Comparison of ENCODE assay signal across 8 cellular contexts in genomic region chr22:39534591-39535301, GRCh38. TPM values are rescaled to one million over a fixed set of nuclear protein-coding genes. Genes with fewer than 3 reads are reported as not detected.
DNase-seq lines count a peak whose midpoint lies in the region; ATAC-seq, FAIRE-seq and TF ChIP-seq lines count a peak whose summit lies in the region.

No MANE protein-coding gene starts in this region.

- intact Hi-C loops in CD14-positive monocyte (cut with micrococcal nuclease) (loop anchor here (2.0 to 10.0 kb wide), 7 partner anchors 42 to 1100 kb away; partner anchors contain the start of genes ADSL (in 1 of the 2), MRTFA (in 1 of the 2) and RPL3 (in 1 of the 2)), testis (cut with DNase I; ENCODE audit: low total_unique reads) (loop anchor here (5.0 kb wide), 1 partner anchor 493 kb away; no protein-coding TSS in a partner anchor)

- H3K36me3 Mint-ChIP-seq in CD14-positive monocyte: peaks cover 7 to 16% of the 10 kb centered on the region in 2 donors
- peaks cover 32% of the 10 kb centered on the region for H3K36me3 Mint-ChIP-seq in activated T-helper 17 cell treated with anti-CD3 and anti-CD28 coated beads, Interleukin-2, amount 50 U/mL, for 72 hours (ENCODE audit: low read depth)

- CTCF ChIA-PET in HEK293 (lab: Yijun Ruan, JAX): interaction anchor here (0.5 to 13.7 kb wide), 49 partner anchors 10 to 1117 kb away, joined by 3 to 380 read pairs (median 4); partner anchors contain the start of gene ATF4

- peaks cover 31% of the 10 kb centered on the region for H3K4me1 Mint-ChIP-seq in CD14-positive monocyte
- H3K4me1 Mint-ChIP-seq in activated T-helper 17 cell treated with anti-CD3 and anti-CD28 coated beads, Interleukin-2, amount 50 U/mL, for 72 hours: peaks cover 24% of the 10 kb centered on the region

- H3K9me3 ChIP-seq in HEK293 (ENCODE audit: control insufficient read depth, insufficient read depth, low read depth, low read length) (no peaks in the 10 kb centered on the region), testis (no peaks in the 10 kb centered on the region)

- 5 to 7% methylated on average over 10 to 27 of the region's 40 CpGs for WGBS in testis, 2 donors

- peak overlapping the region; percentile 7; the same call in 1 of the 2 replicates for H3K4me3 ChIP-seq in HEK293 (ENCODE audit: low read depth, low read length)
- no peak overlapping the region for H3K4me3 ChIP-seq in testis

- peaks cover 9 to 19% of the 10 kb centered on the region in 2 experiments; a peak in 2 of 3 replicates for H3K36me3 ChIP-seq in HEK293 (ENCODE audit: control insufficient read depth in 2 of 2, insufficient read depth in 1 of 2, low read length in 2 of 2)
- no peaks in the 10 kb centered on the region for H3K36me3 ChIP-seq in testis (ENCODE audit: low read depth, missing control alignments)

- no peaks in the 10 kb centered on the region for H3K27me3 ChIP-seq in testis

- TF ChIP-seq POLR2A in testis (IDR thresholded peaks at IDR 0.05): no peak

- no peak overlapping the region for H3K27ac Mint-ChIP-seq in CD14-positive monocyte
- H3K27ac Mint-ChIP-seq in activated T-helper 17 cell treated with anti-CD3 and anti-CD28 coated beads, Interleukin-2, amount 50 U/mL, for 72 hours: peak overlapping the region; percentile 55

- H3K27ac ChIP-seq in HEK293 (ENCODE audit: extremely low read depth, low read depth, low read length) (no peak overlapping the region), testis (no peak overlapping the region)

- FAIRE-seq in RCC 7860 (lab: Jason Lieb, UNC): no peak

- peak; percentile 25 for ATAC-seq in activated T-helper 17 cell treated with anti-CD3 and anti-CD28 coated beads, Interleukin-2, amount 50 U/mL, for 72 hours (replicated peaks)
- ATAC-seq in HG02623 (IDR thresholded peaks at IDR 0.05; ENCODE audit: unreplicated experiment): no peak

- peak overlapping the region in 1 of 2 donors; percentile 11 for H3K4me3 Mint-ChIP-seq in CD14-positive monocyte
- H3K4me3 Mint-ChIP-seq in activated T-helper 17 cell treated with anti-CD3 and anti-CD28 coated beads, Interleukin-2, amount 50 U/mL, for 72 hours: peak overlapping the region; percentile 70

- H3K4me1 ChIP-seq in HEK293 (ENCODE audit: control insufficient read depth, insufficient read depth, low read length) (peaks cover 8% of the 10 kb centered on the region), testis (peaks cover 13% of the 10 kb centered on the region)

- TF ChIP-seq CTCF in CD14-positive monocyte (IDR thresholded peaks at IDR 0.05): peak; percentile 97
- peak; percentile 99 for TF ChIP-seq CTCF in HEK293 (tag by site-specific recombination; IDR thresholded peaks at IDR 0.05)
- peak; percentile 91 to 95 (median 94) for TF ChIP-seq CTCF in testis (IDR thresholded peaks at IDR 0.05)

- peaks cover 2 to 5% (median 2%) of the 10 kb centered on the region in 3 donors for H3K27me3 Mint-ChIP-seq in CD14-positive monocyte (ENCODE audit: low read depth in 3 of 3)
- H3K27me3 Mint-ChIP-seq in activated T-helper 17 cell treated with anti-CD3 and anti-CD28 coated beads, Interleukin-2, amount 50 U/mL, for 72 hours: no peaks in the 10 kb centered on the region

- POLR2A ChIA-PET in HEK293 (lab: Yijun Ruan, JAX): interaction anchor here (0.6 to 1.3 kb wide), 5 partner anchors 15 to 510 kb away, joined by 3 to 5 read pairs (median 4); partner anchors contain the start of genes ATF4 and MIEF1

- H3K9me3 Mint-ChIP-seq in CD14-positive monocyte: no peaks in the 10 kb centered on the region
- no peaks in the 10 kb centered on the region for H3K9me3 Mint-ChIP-seq in activated T-helper 17 cell treated with anti-CD3 and anti-CD28 coated beads, Interleukin-2, amount 50 U/mL, for 72 hours

- DNase-seq in CD14-positive monocyte (ENCODE audit: low spot score) (no peak), RCC 7860 (ENCODE audit: low spot score) (peak; percentile 62), foreskin melanocyte (peak; percentile 56), nucleus accumbens (lab: John Stamatoyannopoulos, UW) (peak in 50 of 56 donors; percentile 15 to 92 (median 59)), testis (peak; percentile 94)

TF ChIP-seq in HEK293, 187 proteins besides CTCF, POLR2A, EP300 and RAD21 (continues in another document):
- TF ChIP-seq ZNF660 (tag by site-specific recombination; IDR thresholded peaks at IDR 0.05) (peak; percentile 73), ZSCAN4 (tag by site-specific recombination; IDR thresholded peaks at IDR 0.05) (0 out of 2 replicates have a peak, but pooled peaks have one; percentile 27), ZNF600 (tag by site-specific recombination; IDR thresholded peaks at IDR 0.05) (peak; percentile 10; the same call in 1 of the 2 replicates), ZNF670 (tag by site-specific recombination; IDR thresholded peaks at IDR 0.05; ENCODE audit: low read depth) (no peak), ZFP69B (tag by site-specific recombination; IDR thresholded peaks at IDR 0.05) (peak; percentile 72; the same call in 1 of the 2 replicates), ZNF112 (tag by site-specific recombination; IDR thresholded peaks at IDR 0.05) (no peak), WT1 (tag by site-specific recombination; IDR thresholded peaks at IDR 0.05) (peak; percentile 84), ZNF692 (tag by site-specific recombination; IDR thresholded peaks at IDR 0.05) (peak; percentile 76), ZNF394 (tag by site-specific recombination; IDR thresholded peaks at IDR 0.05; ENCODE audit: borderline replicate concordance) (peak; percentile 54; the same call in 1 of the 2 replicates), ZNF221 (tag by site-specific recombination; IDR thresholded peaks at IDR 0.05; ENCODE audit: borderline replicate concordance) (no peak), KLF16 (tag by site-specific recombination; IDR thresholded peaks at IDR 0.05) (peak; percentile 72; the same call in 1 of the 2 replicates), IKZF3 (tag by site-specific recombination; IDR thresholded peaks at IDR 0.05) (no peak), GLI2 (tag by site-specific recombination; IDR thresholded peaks at IDR 0.05; ENCODE audit: borderline replicate concordance, low read depth) (no peak), ZNF214 (tag by site-specific recombination; IDR thresholded peaks at IDR 0.05; ENCODE audit: borderline replicate concordance) (no peak), EGR2 (tag by site-specific recombination; IDR thresholded peaks at IDR 0.05; ENCODE audit: low read depth) (peak; percentile 73), PRDM6 (tag by site-specific recombination; IDR thresholded peaks at IDR 0.05) (no peak), FEZF1 (tag by site-specific recombination; IDR thresholded peaks at IDR 0.05) (no peak; the same call in 1 of the 2 replicates)

RNA-seq across cellular contexts. Expression of gene RPS19BP1, which starts 2.2 kb away (rescaled TPM):
- polyA plus RNA-seq in CD14-positive monocyte (100 to 1,000 TPM in 1 of 2 donors, 10 to 100 TPM in 1; 73.5 to 106 TPM), testis (ENCODE audit: insufficient read depth, low read depth, low replicate concordance) (97.7 TPM)
- total RNA-seq in activated T-helper 17 cell treated with anti-CD3 and anti-CD28 coated beads, Interleukin-2, amount 50 U/mL, for 72 hours: 100 to 1,000 TPM in 1 of 2 donors, 10 to 100 TPM in 1; 61.3 to 102 TPM
- total RNA-seq in testis: 100 to 1,000 TPM; 156 to 158 TPM

RNA-seq across cellular contexts. Expression of gene ATF4, which starts 14.4 kb away (rescaled TPM):
- polyA plus RNA-seq in CD14-positive monocyte (10 to 100 TPM; 55.1 to 59.0 TPM), testis (ENCODE audit: insufficient read depth, low read depth, low replicate concordance) (227 TPM)
- 100 to 1,000 TPM; 338 to 432 TPM for total RNA-seq in activated T-helper 17 cell treated with anti-CD3 and anti-CD28 coated beads, Interleukin-2, amount 50 U/mL, for 72 hours
- 100 to 1,000 TPM; 192 to 228 TPM for total RNA-seq in testis

RNA-seq across cellular contexts. Expression of gene MIEF1, which starts 32.7 kb away (rescaled TPM):
- polyA plus RNA-seq in CD14-positive monocyte (10 to 100 TPM; 13.3 to 14.0 TPM), testis (ENCODE audit: insufficient read depth, low read depth, low replicate concordance) (78.2 TPM)
- total RNA-seq in activated T-helper 17 cell treated with anti-CD3 and anti-CD28 coated beads, Interleukin-2, amount 50 U/mL, for 72 hours: 10 to 100 TPM; 34.7 to 54.0 TPM
- 100 to 1,000 TPM in 1 of 2 donors, 10 to 100 TPM in 1; 60.6 to 120 TPM for total RNA-seq in testis

RNA-seq across cellular contexts. Expression of gene CACNA1I, which starts 35.8 kb away (rescaled TPM):
- not detected for polyA plus RNA-seq in CD14-positive monocyte
- total RNA-seq in activated T-helper 17 cell treated with anti-CD3 and anti-CD28 coated beads, Interleukin-2, amount 50 U/mL, for 72 hours: 1 to 10 TPM in 1 of 2 donors, under 1 TPM in 1; 0.84 to 5.3 TPM
- 1 to 10 TPM; 1.7 to 2.0 TPM for total RNA-seq in testis
- polyA plus RNA-seq in testis (ENCODE audit: insufficient read depth, low read depth, low replicate concordance): 1.3 TPM
